In the genomic region with DNA sequence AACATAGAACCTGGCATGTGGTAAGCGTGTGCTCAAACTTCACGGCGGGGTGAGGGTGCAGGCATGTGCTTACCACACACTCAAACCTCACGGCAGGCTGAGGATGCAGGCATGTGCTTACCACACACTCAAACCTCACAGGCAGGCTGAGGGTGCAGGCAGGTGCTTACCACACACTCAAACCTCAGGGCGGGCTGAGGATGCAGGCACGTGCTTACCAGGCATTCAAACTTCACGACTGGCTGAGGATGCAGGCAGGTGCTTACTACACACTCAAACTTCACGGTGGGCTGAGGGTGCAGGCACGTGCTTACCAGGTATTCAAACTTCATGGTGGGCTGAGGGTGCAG, we compare ENCODE assay signal across 23 cellular contexts.
DNase-seq lines count a peak whose midpoint lies in the region; ATAC-seq and TF ChIP-seq lines count a peak whose summit lies in the region.
"Had no signal": no experiment of that assay in that cellular context is flagged by ENCODE, and none has a peak within 500 bp of the region (broad histone marks: within the 10 kb centered on the region; RNA-seq: fewer than 3 reads in every experiment).

No MANE protein-coding gene starts in this region.

- CTCF ChIA-PET in activated CD4-positive, alpha-beta T cell treated with anti-CD3 and anti-CD28 coated beads, Interleukin-2, amount 10 ng/mL, durations not matched to agents 7 days and 5 days (lab: Charles Lee), result no interaction called here
- CTCF ChIA-PET in PC-9 (lab: Charles Lee), result no interaction called here

- POLR2A ChIA-PET in activated CD4-positive, alpha-beta T cell treated with anti-CD3 and anti-CD28 coated beads, Interleukin-2, amount 10 ng/mL, durations not matched to agents 7 days and 5 days (lab: Charles Lee), result no interaction called here
- POLR2A ChIA-PET in PC-9 (lab: Charles Lee; ENCODE audit: unreplicated experiment), result no interaction called here

- no peaks in the 10 kb centered on the region for H3K79me2 ChIP-seq in PC-9 (ENCODE audit: low read depth)

- H2BK12ac ChIP-seq in neuronal stem cell (ENCODE audit: low read length), result peak overlapping the region; percentile 63

- no peaks in the 10 kb centered on the region for H3K27me3 Mint-ChIP-seq in activated CD4-positive, alpha-beta T cell treated with anti-CD3 and anti-CD28 coated beads, Interleukin-2, amount 10 ng/mL, durations not matched to agents 7 days and 5 days
- peaks cover 2% of the 10 kb centered on the region for H3K27me3 Mint-ChIP-seq in endodermal cell (ENCODE audit: insufficient read depth)
- H3K27me3 Mint-ChIP-seq: B cell; CD4-positive, CD25-positive, alpha-beta regulatory T cell had no signal

- no peaks in the 10 kb centered on the region for H3K9me2 ChIP-seq in PC-9 (ENCODE audit: insufficient read depth)

- H3K36me3 ChIP-seq in PC-9 (ENCODE audit: low read depth), result no peaks in the 10 kb centered on the region
- H3K36me3 ChIP-seq in endodermal cell (ENCODE audit: control insufficient read depth, insufficient read depth, low read length), result no peaks in the 10 kb centered on the region
- no peaks in the 10 kb centered on the region for H3K36me3 ChIP-seq in neuronal stem cell (replicated peaks in 1 of 2; ENCODE audit: control insufficient read depth in 2 of 2, insufficient read depth in 2 of 2, low read length in 2 of 2)

- H3K27ac ChIP-seq in PC-9, result no peak overlapping the region
- no peak overlapping the region for H3K27ac ChIP-seq in endodermal cell (ENCODE audit: low read depth, low read length)
- H3K27ac ChIP-seq in neuronal stem cell (replicated peaks; ENCODE audit: low read length), result no peak overlapping the region

- peak overlapping the region; percentile 50 for H3K27ac Mint-ChIP-seq in activated CD4-positive, alpha-beta T cell treated with anti-CD3 and anti-CD28 coated beads, Interleukin-2, amount 10 ng/mL, durations not matched to agents 7 days and 5 days
- H3K27ac Mint-ChIP-seq in endodermal cell, result no peak overlapping the region

- no peak overlapping the region for H3K4me3 ChIP-seq in PC-9
- H3K4me3 ChIP-seq in endodermal cell (ENCODE audit: low read length), result no peak overlapping the region
- no peak overlapping the region for H3K4me3 ChIP-seq in neuronal stem cell (ENCODE audit: low read length in 2 of 2)
- H3K4me3 ChIP-seq: GM12878, K562 had no signal

- TF ChIP-seq CTCF in PC-9 (conservative IDR thresholded peaks at IDR 0.05) (no peak), endodermal cell (conservative IDR thresholded peaks at IDR 0.05) (no peak)

- no peak overlapping the region for H3K14ac ChIP-seq in neuronal stem cell (ENCODE audit: low read length)

- no peak for DNase-seq in activated CD4-positive, alpha-beta T cell treated with anti-CD3 and anti-CD28 coated beads, Interleukin-2, amount 10 ng/mL, durations not matched to agents 7 days and 5 days
- no peak for DNase-seq in activated CD4-positive, alpha-beta T cell treated with anti-CD3 and anti-CD28 coated beads, Interleukin-2, amount 50 U/mL, for 4 hours
- DNase-seq in PC-9, result no peak
- peak; percentile 44 for DNase-seq in endodermal cell
- DNase-seq in neuronal stem cell (ENCODE audit: low spot score), result no peak
- DNase-seq in HCEC 1CT, result no peak
- no peak for DNase-seq in DMS153 treated with DMSO at 0.1 percent for 48 hours (lab: John Stamatoyannopoulos, UW; ENCODE audit: unreplicated experiment)
- DNase-seq: 8988T; Caco-2; EL; MV-4-11; NCI-H1417; NCI-H187; NCI-H2107; NCI-H510A; NCI-H748 treated with DMSO at 0.1 percent for 48 hours; NK-92 treated with Interleukin-12 subunit alpha and Interleukin-12 subunit beta, amount 100 ng/mL, for 24 hours; Right ventricle myocardium superior had no signal

- H4K20me1 ChIP-seq in PC-9 (ENCODE audit: insufficient read depth), result no peaks in the 10 kb centered on the region

- H2BK120ac ChIP-seq in neuronal stem cell (ENCODE audit: low read depth, low read length), result no peak overlapping the region

- peak overlapping the region; percentile 94 for H3K23ac ChIP-seq in neuronal stem cell (ENCODE audit: low read depth, low read length, poor library complexity)

- WGBS in endodermal cell (ENCODE audit: insufficient coverage in 1 of 2, insufficient read length in 1 of 2), 2 experiments, result 91 to 95% methylated on average over 6 to 9 of the region's 9 CpGs
- no CpG with 5 or more reads among the region's 9 CpGs for WGBS in neuronal stem cell (ENCODE audit: extremely low coverage in 2 of 2, insufficient read length in 2 of 2, insufficient replicate concordance in 1 of 2), 2 donors

- H3K27me3 ChIP-seq in PC-9 (ENCODE audit: insufficient read depth, low read depth) (no peaks in the 10 kb centered on the region), endodermal cell (ENCODE audit: control insufficient read depth, insufficient read depth, low read length, poor library complexity, severe bottlenecking) (no peaks in the 10 kb centered on the region), neuronal stem cell (ENCODE audit: control insufficient read depth in 3 of 3, insufficient read depth in 3 of 3, low read depth in 1 of 3, low read length in 3 of 3) (no peaks in the 10 kb centered on the region)

- H3K9ac ChIP-seq in endodermal cell (ENCODE audit: extremely low read depth, low read length, poor library complexity, severe bottlenecking), result no peak overlapping the region
- peak overlapping the region; percentile 30 for H3K9ac ChIP-seq in neuronal stem cell (ENCODE audit: low read depth, low read length, poor library complexity)

- H2BK15ac ChIP-seq in neuronal stem cell (ENCODE audit: low read length), result peak overlapping the region; percentile 91

- H3K4me3 Mint-ChIP-seq in activated CD4-positive, alpha-beta T cell treated with anti-CD3 and anti-CD28 coated beads, Interleukin-2, amount 10 ng/mL, durations not matched to agents 7 days and 5 days, result no peak overlapping the region
- no peak overlapping the region for H3K4me3 Mint-ChIP-seq in endodermal cell
- H3K4me3 Mint-ChIP-seq: B cell; CD4-positive, CD25-positive, alpha-beta regulatory T cell had no signal

- peak overlapping the region; percentile 90 for H3K4ac ChIP-seq in neuronal stem cell (ENCODE audit: low read length)

- peaks cover 2% of the 10 kb centered on the region for H3K36me3 Mint-ChIP-seq in activated CD4-positive, alpha-beta T cell treated with anti-CD3 and anti-CD28 coated beads, Interleukin-2, amount 10 ng/mL, durations not matched to agents 7 days and 5 days (ENCODE audit: low read depth)
- H3K36me3 Mint-ChIP-seq in endodermal cell (ENCODE audit: low read depth), result no peaks in the 10 kb centered on the region
- H3K36me3 Mint-ChIP-seq: CD4-positive, CD25-positive, alpha-beta regulatory T cell had no signal

- BruUV-seq in PC-9 (replicated peaks; lab: Mats Ljungman, UMichigan), result no TSS peak

- H3K4me1 ChIP-seq in PC-9 (replicated peaks; ENCODE audit: insufficient read depth) (peaks cover 31% of the 10 kb centered on the region), endodermal cell (ENCODE audit: control insufficient read depth, insufficient read depth, low read length) (no peaks in the 10 kb centered on the region), neuronal stem cell (ENCODE audit: control insufficient read depth in 2 of 2, insufficient read depth in 1 of 2, low read depth in 1 of 2, low read length in 2 of 2) (peaks cover 17 to 25% of the 10 kb centered on the region in 2 donors)
- H3K4me1 ChIP-seq: Caco-2 had no signal

- H3K9me3 Mint-ChIP-seq in activated CD4-positive, alpha-beta T cell treated with anti-CD3 and anti-CD28 coated beads, Interleukin-2, amount 10 ng/mL, durations not matched to agents 7 days and 5 days, result peaks cover 8% of the 10 kb centered on the region
- H3K9me3 Mint-ChIP-seq in endodermal cell, result no peaks in the 10 kb centered on the region

- peak overlapping the region; percentile 6 for H4K8ac ChIP-seq in neuronal stem cell (ENCODE audit: low read depth, low read length)

- peaks cover 27% of the 10 kb centered on the region for H3K4me1 Mint-ChIP-seq in activated CD4-positive, alpha-beta T cell treated with anti-CD3 and anti-CD28 coated beads, Interleukin-2, amount 10 ng/mL, durations not matched to agents 7 days and 5 days
- H3K4me1 Mint-ChIP-seq in endodermal cell, result no peaks in the 10 kb centered on the region

- H2AFZ ChIP-seq in PC-9 (no peak overlapping the region), neuronal stem cell (ENCODE audit: low read length) (no peak overlapping the region)

- peak overlapping the region; percentile 65 for H3K4me2 ChIP-seq in PC-9
- H3K4me2 ChIP-seq in neuronal stem cell (ENCODE audit: insufficient read depth, low read length, poor library complexity, severe bottlenecking), result no peak overlapping the region

- intact Hi-C loops in PC-9 (cut with micrococcal nuclease; ENCODE audit: unreplicated experiment), result no loop called here

- H2AK5ac ChIP-seq in neuronal stem cell (ENCODE audit: low read depth, low read length), result peak overlapping the region; percentile 88

- peaks cover 2% of the 10 kb centered on the region for H3K79me1 ChIP-seq in neuronal stem cell (ENCODE audit: low read depth, low read length)

- peak overlapping the region; percentile 65 for H3K18ac ChIP-seq in neuronal stem cell (ENCODE audit: low read length)

- no peak for ATAC-seq in GM21528 (IDR thresholded peaks at IDR 0.05; ENCODE audit: low FRiP score, unreplicated experiment)
- ATAC-seq: GM12878, K562 had no signal

- peak overlapping the region; percentile 60 for H4K91ac ChIP-seq in neuronal stem cell (ENCODE audit: low read depth, low read length, poor library complexity)

- H2BK5ac ChIP-seq in neuronal stem cell (ENCODE audit: low read length), result no peak overlapping the region

- H3K9me3 ChIP-seq in PC-9 (ENCODE audit: insufficient read depth, low read depth) (no peaks in the 10 kb centered on the region), endodermal cell (ENCODE audit: control insufficient read depth, low read length) (peaks cover 10% of the 10 kb centered on the region), neuronal stem cell (replicated peaks in 1 of 2; ENCODE audit: control insufficient read depth in 2 of 2, insufficient read depth in 1 of 2, low read depth in 1 of 2, low read length in 2 of 2) (peaks cover 2 to 19% of the 10 kb centered on the region in 2 donors)
- H3K9me3 ChIP-seq: Caco-2 had no signal

- peaks cover 33% of the 10 kb centered on the region; the same call in 1 of the 2 replicates for H3F3A ChIP-seq in PC-9 (ENCODE audit: insufficient read depth, low read depth)
